16 cellular contexts compared by ENCODE assay signal in genomic region chr1:55720243-55720642, GRCh38.
DNase-seq lines count a peak whose midpoint lies in the region; ATAC-seq and TF ChIP-seq lines count a peak whose summit lies in the region.
"Had no signal": no experiment of that assay in that cellular context is flagged by ENCODE, and none has a peak within 500 bp of the region (broad histone marks: within the 10 kb centered on the region; RNA-seq: fewer than 3 reads in every experiment).

No MANE protein-coding gene starts in this region.

- H3K4me3 ChIP-seq in ACC112 (ENCODE audit: low read depth, low read length): no peak overlapping the region
- H3K4me3 ChIP-seq in fibroblast of lung (replicated peaks in 1 of 4; ENCODE audit: control extremely low read depth in 1 of 4, insufficient read depth in 1 of 4, low read depth in 3 of 4, low read length in 4 of 4): no peak overlapping the region
- H3K4me3 ChIP-seq in neural progenitor cell: no peak overlapping the region
- H3K4me3 ChIP-seq: GM12878 had no signal

- no peak overlapping the region for H2AFZ ChIP-seq in ACC112 (ENCODE audit: low read length, unreplicated experiment)
- no peak overlapping the region for H2AFZ ChIP-seq in fibroblast of lung (ENCODE audit: low read length)
- no peak overlapping the region for H2AFZ ChIP-seq in neural progenitor cell (replicated peaks)

- no peaks in the 10 kb centered on the region for H3K36me3 ChIP-seq in ACC112 (ENCODE audit: insufficient read depth, low read length)
- H3K36me3 ChIP-seq in fibroblast of lung (ENCODE audit: control insufficient read depth, insufficient read depth, low read length): no peaks in the 10 kb centered on the region
- no peaks in the 10 kb centered on the region for H3K36me3 ChIP-seq in neural progenitor cell

- no peak overlapping the region for H3K4me2 ChIP-seq in fibroblast of lung (ENCODE audit: extremely low read depth, insufficient read depth, low read length)
- H3K4me2 ChIP-seq in neural progenitor cell: no peak overlapping the region

- H3K36me3 Mint-ChIP-seq in neural progenitor cell: no peaks in the 10 kb centered on the region
- no peaks in the 10 kb centered on the region for H3K36me3 Mint-ChIP-seq in activated naive CD4-positive, alpha-beta T cell treated with anti-CD3 and anti-CD28 coated beads, Interleukin-2, amount 50 U/mL, for 72 hours
- H3K36me3 Mint-ChIP-seq: immature natural killer cell; naive thymus-derived CD4-positive, alpha-beta T cell had no signal

- H3F3A ChIP-seq in neural progenitor cell (ENCODE audit: low read depth): no peaks in the 10 kb centered on the region

- no peak for ATAC-seq in activated naive CD4-positive, alpha-beta T cell treated with anti-CD3 and anti-CD28 coated beads, Interleukin-2, amount 50 U/mL, for 72 hours
- ATAC-seq in HG03460 (IDR thresholded peaks at IDR 0.05; ENCODE audit: unreplicated experiment): no peak
- ATAC-seq: activated CD8-positive, alpha-beta T cell treated with anti-CD3 and anti-CD28 coated beads for 36 hours; GM12878; naive thymus-derived CD4-positive, alpha-beta T cell; T-helper 17 cell had no signal

- TF ChIP-seq CTCF in fibroblast of lung (conservative IDR thresholded peaks at IDR 0.05 in 1 of 2, IDR thresholded peaks at IDR 0.05 in 1 of 2; ENCODE audit: low read depth in 1 of 2, low read length in 2 of 2) (no peak), neural progenitor cell (IDR thresholded peaks at IDR 0.05) (no peak)

- peak overlapping the region; percentile 30 for H3K4me3 Mint-ChIP-seq in neural progenitor cell
- H3K4me3 Mint-ChIP-seq: activated CD8-positive, alpha-beta T cell treated with anti-CD3 and anti-CD28 coated beads for 36 hours; activated naive CD4-positive, alpha-beta T cell treated with anti-CD3 and anti-CD28 coated beads for 36 hours; immature natural killer cell; naive thymus-derived CD4-positive, alpha-beta T cell; T-helper 17 cell had no signal

- H3K9ac ChIP-seq in fibroblast of lung (ENCODE audit: insufficient read depth, low read length): no peak overlapping the region
- no peak overlapping the region for H3K9ac ChIP-seq in neural progenitor cell

- H3K9me3 Mint-ChIP-seq in neural progenitor cell: no peaks in the 10 kb centered on the region
- peaks cover 0 to 4% of the 10 kb centered on the region in 2 donors for H3K9me3 Mint-ChIP-seq in activated naive CD4-positive, alpha-beta T cell treated with anti-CD3 and anti-CD28 coated beads, Interleukin-2, amount 50 U/mL, for 72 hours
- H3K9me3 Mint-ChIP-seq: activated CD8-positive, alpha-beta T cell treated with anti-CD3 and anti-CD28 coated beads for 36 hours; activated naive CD4-positive, alpha-beta T cell treated with anti-CD3 and anti-CD28 coated beads for 36 hours had no signal

- peaks cover 83% of the 10 kb centered on the region for H3K4me1 ChIP-seq in ACC112 (ENCODE audit: control insufficient read depth, insufficient read depth, low read length, unreplicated experiment)
- peaks cover 49% of the 10 kb centered on the region for H3K4me1 ChIP-seq in fibroblast of lung (ENCODE audit: control insufficient read depth, extremely low read depth, insufficient read depth, low read length)
- H3K4me1 ChIP-seq in neural progenitor cell: peaks cover 14% of the 10 kb centered on the region

- H3K27me3 ChIP-seq in ACC112 (ENCODE audit: insufficient read depth, low read length): no peaks in the 10 kb centered on the region
- no peaks in the 10 kb centered on the region for H3K27me3 ChIP-seq in fibroblast of lung (ENCODE audit: control insufficient read depth, insufficient read depth, low read length)
- H3K27me3 ChIP-seq in neural progenitor cell: no peaks in the 10 kb centered on the region

- no peak overlapping the region for H3K27ac Mint-ChIP-seq in neural progenitor cell
- no peak overlapping the region for H3K27ac Mint-ChIP-seq in activated naive CD4-positive, alpha-beta T cell treated with anti-CD3 and anti-CD28 coated beads, Interleukin-2, amount 50 U/mL, for 72 hours
- H3K27ac Mint-ChIP-seq: activated CD8-positive, alpha-beta T cell treated with anti-CD3 and anti-CD28 coated beads for 36 hours; activated naive CD4-positive, alpha-beta T cell treated with anti-CD3 and anti-CD28 coated beads for 36 hours; immature natural killer cell; naive thymus-derived CD4-positive, alpha-beta T cell; T-helper 17 cell had no signal

- H3K79me2 ChIP-seq in ACC112 (ENCODE audit: control insufficient read depth, insufficient read depth, low read length, unreplicated experiment): no peaks in the 10 kb centered on the region
- H3K79me2 ChIP-seq in fibroblast of lung (ENCODE audit: control insufficient read depth, insufficient read depth, low read length): no peaks in the 10 kb centered on the region
- H3K79me2 ChIP-seq in neural progenitor cell (ENCODE audit: low read depth): no peaks in the 10 kb centered on the region

- H4K20me1 ChIP-seq in fibroblast of lung (ENCODE audit: control insufficient read depth, extremely low read depth, insufficient read depth, low read length): no peaks in the 10 kb centered on the region
- H4K20me1 ChIP-seq in neural progenitor cell (ENCODE audit: low read depth): no peaks in the 10 kb centered on the region

- H3K27ac ChIP-seq in ACC112 (ENCODE audit: low read depth, low read length): peak overlapping the region; percentile 100
- peak overlapping the region; percentile 99 for H3K27ac ChIP-seq in fibroblast of lung (ENCODE audit: insufficient read depth, low read length)
- no peak overlapping the region for H3K27ac ChIP-seq in neural progenitor cell

- DNase-seq in NCI-H446 treated with DMSO at 0.1 percent for 48 hours (lab: John Stamatoyannopoulos, UW) (peak; percentile 90), fibroblast of lung (ENCODE audit: low read depth in 2 of 2) (peak in 1 of 2 donors; percentile 72), neural progenitor cell (ENCODE audit: low spot score) (peak; percentile 28), NCI-H128 (lab: John Stamatoyannopoulos, UW; ENCODE audit: unreplicated experiment) (no peak), T-helper 2 cell (no peak)
- DNase-seq in activated naive CD4-positive, alpha-beta T cell treated with anti-CD3 and anti-CD28 coated beads, Interleukin-2, amount 50 U/mL, for 72 hours (ENCODE audit: low spot score in 2 of 2): no peak
- DNase-seq: activated CD8-positive, alpha-beta T cell treated with anti-CD3 and anti-CD28 coated beads for 36 hours; activated naive CD4-positive, alpha-beta T cell treated with anti-CD3 and anti-CD28 coated beads for 36 hours; DMS53; erythroblast; immature natural killer cell; naive thymus-derived CD4-positive, alpha-beta T cell; T-helper 17 cell had no signal

- H3K9me3 ChIP-seq in fibroblast of lung (ENCODE audit: control insufficient read depth, insufficient read depth, low read depth, low read length) (no peaks in the 10 kb centered on the region), neural progenitor cell (ENCODE audit: low read depth) (no peaks in the 10 kb centered on the region)

- no peaks in the 10 kb centered on the region for H3K27me3 Mint-ChIP-seq in neural progenitor cell (ENCODE audit: insufficient read depth, low read depth)

- H3K4me1 Mint-ChIP-seq in neural progenitor cell: peaks cover 37% of the 10 kb centered on the region
- H3K4me1 Mint-ChIP-seq: immature natural killer cell; naive thymus-derived CD4-positive, alpha-beta T cell; T-helper 17 cell had no signal

Comparison
In these comparisons a context has a peak if more than half of its experiments do, and no peak if none do; other contexts are left out.
1. DNase-seq: peak in NCI-H446 treated with DMSO at 0.1 percent for 48 hours (single experiment) and neural progenitor cell (single experiment); none in activated naive CD4-positive, alpha-beta T cell treated with anti-CD3 and anti-CD28 coated beads, Interleukin-2, amount 50 U/mL, for 72 hours (0 of 2), NCI-H128 (single experiment) and T-helper 2 cell (0 of 5).